ENCODE assay signal across 17 cellular contexts in genomic region chr20:1876217-1876921, GRCh38. TPM values are rescaled to one million over a fixed set of nuclear protein-coding genes. Genes with fewer than 3 reads are reported as not detected.
DNase-seq lines count a peak whose midpoint lies in the region; ATAC-seq and TF ChIP-seq lines count a peak whose summit lies in the region.
"Had no signal": no experiment of that assay in that cellular context is flagged by ENCODE, and none has a peak within 500 bp of the region (broad histone marks: within the 10 kb centered on the region; RNA-seq: fewer than 3 reads in every experiment).

No MANE protein-coding gene starts in this region.

- H4K5ac ChIP-seq in H9 (ENCODE audit: insufficient read length, low read depth, low read length), result no peak overlapping the region

- POLR2A ChIA-PET in activated CD8-positive, alpha-beta T cell treated with anti-CD3 and anti-CD28 coated beads for 36 hours (lab: Charles Lee), result no interaction called here
- POLR2A ChIA-PET in activated CD8-positive, alpha-beta T cell treated with anti-CD3 and anti-CD28 coated beads, Interleukin-2, amount 10 ng/mL, durations not matched to agents 7 days and 5 days (lab: Charles Lee), result no interaction called here

- in situ Hi-C loops in SK-MEL-5 (cut with HindIII; ENCODE audit: low pct_unique_long_range_greater_than_20kb, low sequenced_read_pairs), result no loop called here

- no peak overlapping the region for H2BK120ac ChIP-seq in H9 (ENCODE audit: low read depth, low read length, poor library complexity, severe bottlenecking)

- WGBS in H9 (ENCODE audit: extremely low coverage, insufficient read length, low lambda C conversion rate), result no CpG with 5 or more reads among the region's 7 CpGs

- TF ChIP-seq CTCF in activated CD8-positive, alpha-beta T cell treated with anti-CD3 and anti-CD28 coated beads for 36 hours (IDR thresholded peaks at IDR 0.05), result no peak
- TF ChIP-seq CTCF in neutrophil (IDR thresholded peaks at IDR 0.05) (no peak), H9 (conservative IDR thresholded peaks at IDR 0.05) (no peak)

- H3K79me2 ChIP-seq in H9 (ENCODE audit: insufficient read depth, low read length), result no peaks in the 10 kb centered on the region

- no peak overlapping the region for H3K18ac ChIP-seq in H9 (ENCODE audit: insufficient read length, low read depth, low read length)

- H3T11ph ChIP-seq in H9 (ENCODE audit: low read length), result no peak overlapping the region

- H3K14ac ChIP-seq in H9 (ENCODE audit: insufficient read depth, low read length), result no peak overlapping the region

- H3K27ac ChIP-seq in neutrophil, result peak overlapping the region; percentile 82
- H3K27ac ChIP-seq in H9 (ENCODE audit: insufficient read length, low read depth, low read length), result no peak overlapping the region
- H3K27ac ChIP-seq: lower lobe of right lung, SJCRH30 had no signal

- no peak overlapping the region for H3K4me3 Mint-ChIP-seq in activated CD8-positive, alpha-beta T cell treated with anti-CD3 and anti-CD28 coated beads for 36 hours
- no peak overlapping the region for H3K4me3 Mint-ChIP-seq in activated CD8-positive, alpha-beta T cell treated with anti-CD3 and anti-CD28 coated beads, Interleukin-2, amount 10 ng/mL, durations not matched to agents 7 days and 5 days
- no peak overlapping the region for H3K4me3 Mint-ChIP-seq in effector memory CD8-positive, alpha-beta T cell
- no peak overlapping the region for H3K4me3 Mint-ChIP-seq in H9
- H3K4me3 Mint-ChIP-seq: activated naive CD4-positive, alpha-beta T cell treated with anti-CD3 and anti-CD28 coated beads, Interleukin-2, amount 10 ng/mL, durations not matched to agents 7 days and 5 days; naive thymus-derived CD4-positive, alpha-beta T cell; T-helper 2 cell treated with Interferon-gamma antibody and Interleukin-4, amounts not matched to agents 5 μg/mL and 100 μg/mL, for 36 hours had no signal

- H3K27ac Mint-ChIP-seq in activated CD8-positive, alpha-beta T cell treated with anti-CD3 and anti-CD28 coated beads for 36 hours, result no peak overlapping the region
- H3K27ac Mint-ChIP-seq in activated CD8-positive, alpha-beta T cell treated with anti-CD3 and anti-CD28 coated beads, Interleukin-2, amount 10 ng/mL, durations not matched to agents 7 days and 5 days, result no peak overlapping the region
- no peak overlapping the region for H3K27ac Mint-ChIP-seq in effector memory CD8-positive, alpha-beta T cell
- no peak overlapping the region for H3K27ac Mint-ChIP-seq in H9
- H3K27ac Mint-ChIP-seq: activated naive CD4-positive, alpha-beta T cell treated with anti-CD3 and anti-CD28 coated beads, Interleukin-2, amount 10 ng/mL, durations not matched to agents 7 days and 5 days; naive thymus-derived CD4-positive, alpha-beta T cell; T-helper 2 cell treated with Interferon-gamma antibody and Interleukin-4, amounts not matched to agents 5 μg/mL and 100 μg/mL, for 36 hours had no signal

- H3K36me3 Mint-ChIP-seq in activated CD8-positive, alpha-beta T cell treated with anti-CD3 and anti-CD28 coated beads for 36 hours (ENCODE audit: low read depth), result no peaks in the 10 kb centered on the region
- no peaks in the 10 kb centered on the region for H3K36me3 Mint-ChIP-seq in activated CD8-positive, alpha-beta T cell treated with anti-CD3 and anti-CD28 coated beads, Interleukin-2, amount 10 ng/mL, durations not matched to agents 7 days and 5 days (ENCODE audit: low read depth)
- no peaks in the 10 kb centered on the region for H3K36me3 Mint-ChIP-seq in effector memory CD8-positive, alpha-beta T cell (ENCODE audit: insufficient read depth)
- H3K36me3 Mint-ChIP-seq in H9 (ENCODE audit: insufficient read depth in 1 of 3, low read depth in 3 of 3), result no peaks in the 10 kb centered on the region
- H3K36me3 Mint-ChIP-seq: activated naive CD4-positive, alpha-beta T cell treated with anti-CD3 and anti-CD28 coated beads, Interleukin-2, amount 10 ng/mL, durations not matched to agents 7 days and 5 days; naive thymus-derived CD4-positive, alpha-beta T cell had no signal

- intact Hi-C loops in activated CD8-positive, alpha-beta T cell treated with anti-CD3 and anti-CD28 coated beads for 36 hours (cut with micrococcal nuclease), result no loop called here

- no peak overlapping the region for H2BK15ac ChIP-seq in H9 (ENCODE audit: low read depth, low read length)

- no peak overlapping the region for H3K4ac ChIP-seq in H9 (ENCODE audit: low read depth, low read length)

- H3K23me2 ChIP-seq in H9 (ENCODE audit: insufficient read length, low read depth, low read length, poor library complexity, severe bottlenecking), result no peaks in the 10 kb centered on the region

- H4K8ac ChIP-seq in H9 (replicated peaks; ENCODE audit: insufficient read length, low read depth, low read length), result no peak overlapping the region

- H3K27me3 Mint-ChIP-seq in activated CD8-positive, alpha-beta T cell treated with anti-CD3 and anti-CD28 coated beads for 36 hours, result peaks cover 6% of the 10 kb centered on the region
- H3K27me3 Mint-ChIP-seq in activated CD8-positive, alpha-beta T cell treated with anti-CD3 and anti-CD28 coated beads, Interleukin-2, amount 10 ng/mL, durations not matched to agents 7 days and 5 days (ENCODE audit: low read depth), result peaks cover 2% of the 10 kb centered on the region
- H3K27me3 Mint-ChIP-seq in effector memory CD8-positive, alpha-beta T cell, result peaks cover 11 to 44% of the 10 kb centered on the region in 2 donors
- peaks cover 13% of the 10 kb centered on the region for H3K27me3 Mint-ChIP-seq in H9 (ENCODE audit: low read depth)

- no peak overlapping the region for H3K56ac ChIP-seq in H9 (ENCODE audit: insufficient read length, low read depth, low read length)

- H3K23ac ChIP-seq in H9 (ENCODE audit: insufficient read length, low read depth, low read length), result no peak overlapping the region

- H3K9ac ChIP-seq in H9 (ENCODE audit: extremely low read depth, insufficient read length, low read length), result no peak overlapping the region

- peaks cover 9% of the 10 kb centered on the region for H3K36me3 ChIP-seq in neutrophil
- H3K36me3 ChIP-seq: lower lobe of right lung, SJCRH30 had no signal

- ATAC-seq in activated CD8-positive, alpha-beta T cell treated with anti-CD3 and anti-CD28 coated beads for 36 hours, result no peak
- ATAC-seq in activated CD8-positive, alpha-beta T cell treated with anti-CD3 and anti-CD28 coated beads, Interleukin-2, amount 10 ng/mL, durations not matched to agents 7 days and 5 days, result no peak
- ATAC-seq in GM21717 (IDR thresholded peaks at IDR 0.05; ENCODE audit: unreplicated experiment), result no peak
- ATAC-seq in effector memory CD8-positive, alpha-beta T cell (replicated peaks), result no peak
- ATAC-seq: GM12878 had no signal

- H2BK5ac ChIP-seq in H9 (ENCODE audit: insufficient read length, low read length), result no peak overlapping the region

- H3K9me3 ChIP-seq in neutrophil, result no peaks in the 10 kb centered on the region
- H3K9me3 ChIP-seq in H9 (ENCODE audit: control insufficient read depth, low read depth, low read length), result no peaks in the 10 kb centered on the region
- H3K9me3 ChIP-seq: lower lobe of right lung, SJCRH30 had no signal

- no peak overlapping the region for H4K91ac ChIP-seq in H9 (ENCODE audit: insufficient read length, low read depth, low read length)

- CTCF ChIA-PET in activated CD8-positive, alpha-beta T cell treated with anti-CD3 and anti-CD28 coated beads for 36 hours (lab: Charles Lee), result no interaction called here
- CTCF ChIA-PET in activated CD8-positive, alpha-beta T cell treated with anti-CD3 and anti-CD28 coated beads, Interleukin-2, amount 10 ng/mL, durations not matched to agents 7 days and 5 days (lab: Charles Lee), result no interaction called here

- no peak overlapping the region for H2AFZ ChIP-seq in H9 (ENCODE audit: low read length)

- H3K4me2 ChIP-seq in H9 (ENCODE audit: insufficient read depth, insufficient read length, low read length), result no peak overlapping the region

- no peak overlapping the region for H2BK20ac ChIP-seq in H9 (ENCODE audit: low read depth, low read length, poor library complexity, severe bottlenecking)

- no peak overlapping the region for H2BK12ac ChIP-seq in H9 (ENCODE audit: insufficient read length, low read depth, low read length)

- no peaks in the 10 kb centered on the region for H4K20me1 ChIP-seq in H9 (ENCODE audit: control insufficient read depth, insufficient read depth, insufficient read length)

- peak; percentile 16 for DNase-seq in activated CD8-positive, alpha-beta T cell treated with anti-CD3 and anti-CD28 coated beads for 36 hours
- DNase-seq in activated CD8-positive, alpha-beta T cell treated with anti-CD3 and anti-CD28 coated beads, Interleukin-2, amount 10 ng/mL, durations not matched to agents 7 days and 5 days, result no peak
- peak in 2 of 3 experiments; percentile 78 to 90 for DNase-seq in NCI-H1417 (lab: John Stamatoyannopoulos, UW)
- DNase-seq in SK-MEL-5 (ENCODE audit: low read depth, low spot score), result peak; percentile 49
- DNase-seq in effector memory CD8-positive, alpha-beta T cell, result no peak
- DNase-seq in H9, result no peak
- DNase-seq: activated naive CD4-positive, alpha-beta T cell treated with anti-CD3 and anti-CD28 coated beads, Interleukin-2, amount 10 ng/mL, durations not matched to agents 7 days and 5 days; GDM1; lower lobe of right lung; NCI-H1048; stimulated activated CD4-positive, alpha-beta T cell treated with anti-CD3 and anti-CD28 coated beads, Interleukin-2, amount 100 ng/mL, for 48 hours had no signal

- H3K79me1 ChIP-seq in H9 (ENCODE audit: insufficient read depth, low read depth, low read length, poor library complexity, severe bottlenecking), result no peaks in the 10 kb centered on the region

- H3K27me3 ChIP-seq in neutrophil (no peaks in the 10 kb centered on the region), H9 (ENCODE audit: insufficient read depth, low read length) (no peaks in the 10 kb centered on the region)

- H2AK5ac ChIP-seq in H9 (ENCODE audit: insufficient read length, low read length), result no peak overlapping the region

- no peaks in the 10 kb centered on the region for H3K9me3 Mint-ChIP-seq in activated CD8-positive, alpha-beta T cell treated with anti-CD3 and anti-CD28 coated beads for 36 hours
- no peaks in the 10 kb centered on the region for H3K9me3 Mint-ChIP-seq in activated CD8-positive, alpha-beta T cell treated with anti-CD3 and anti-CD28 coated beads, Interleukin-2, amount 10 ng/mL, durations not matched to agents 7 days and 5 days (ENCODE audit: insufficient read depth)
- no peaks in the 10 kb centered on the region for H3K9me3 Mint-ChIP-seq in effector memory CD8-positive, alpha-beta T cell
- peaks cover 0 to 6% of the 10 kb centered on the region in 2 experiments; a peak in 3 of 5 replicates for H3K9me3 Mint-ChIP-seq in H9
- H3K9me3 Mint-ChIP-seq: activated naive CD4-positive, alpha-beta T cell treated with anti-CD3 and anti-CD28 coated beads, Interleukin-2, amount 10 ng/mL, durations not matched to agents 7 days and 5 days; T-helper 2 cell treated with Interferon-gamma antibody and Interleukin-4, amounts not matched to agents 5 μg/mL and 100 μg/mL, for 36 hours had no signal

- no peaks in the 10 kb centered on the region for H3K4me1 Mint-ChIP-seq in activated CD8-positive, alpha-beta T cell treated with anti-CD3 and anti-CD28 coated beads for 36 hours (ENCODE audit: low read depth)
- H3K4me1 Mint-ChIP-seq in activated CD8-positive, alpha-beta T cell treated with anti-CD3 and anti-CD28 coated beads, Interleukin-2, amount 10 ng/mL, durations not matched to agents 7 days and 5 days (ENCODE audit: low read depth), result no peaks in the 10 kb centered on the region
- H3K4me1 Mint-ChIP-seq in effector memory CD8-positive, alpha-beta T cell (ENCODE audit: low read depth in 2 of 2), result no peaks in the 10 kb centered on the region
- H3K4me1 Mint-ChIP-seq in H9, result peaks cover 11 to 20% of the 10 kb centered on the region in 2 experiments
- H3K4me1 Mint-ChIP-seq: activated naive CD4-positive, alpha-beta T cell treated with anti-CD3 and anti-CD28 coated beads, Interleukin-2, amount 10 ng/mL, durations not matched to agents 7 days and 5 days had no signal

- H3K4me1 ChIP-seq in neutrophil (ENCODE audit: control insufficient read depth in 1 of 2, insufficient read depth in 1 of 2, low read depth in 1 of 2, low read length in 1 of 2), result peaks cover 77 to 78% of the 10 kb centered on the region in 2 experiments
- no peaks in the 10 kb centered on the region for H3K4me1 ChIP-seq in H9 (ENCODE audit: insufficient read depth, low read length)
- H3K4me1 ChIP-seq: SJCRH30 had no signal

- no peak overlapping the region for H3K4me3 ChIP-seq in neutrophil (ENCODE audit: low read depth in 1 of 2, low read length in 1 of 2)
- H3K4me3 ChIP-seq: GM12878, lower lobe of right lung, SJCRH30 had no signal

RNA-seq across cellular contexts. Expression of gene SIRPA, which starts 18.8 kb away (rescaled TPM):
- total RNA-seq in activated CD8-positive, alpha-beta T cell treated with anti-CD3 and anti-CD28 coated beads for 36 hours, result under 1 TPM; 0.09 TPM
- total RNA-seq in activated CD8-positive, alpha-beta T cell treated with anti-CD3 and anti-CD28 coated beads, Interleukin-2, amount 10 ng/mL, durations not matched to agents 7 days and 5 days, result not detected
- total RNA-seq in SK-MEL-5 (2014; rRNA removed; shearing (Covaris generic)), result 67.8 and 74.7 TPM in 2 replicates
- 274 and 332 TPM in 2 replicates for polyA plus RNA-seq in SK-MEL-5 (2015; cell fraction: cytosol; rRNA removed)
- polyA plus RNA-seq in SK-MEL-5 (2015; cell fraction: nucleus; rRNA removed), result 102 and 109 TPM in 2 replicates
- total RNA-seq in H9 (2021), result 5.8 and 6.0 TPM in 2 replicates
- polyA plus RNA-seq: naive thymus-derived CD4-positive, alpha-beta T cell had no signal

Comparison
In these comparisons a context has a peak if more than half of its experiments do, and no peak if none do; other contexts are left out.
1. DNase-seq: peak in activated CD8-positive, alpha-beta T cell treated with anti-CD3 and anti-CD28 coated beads for 36 hours (single experiment), NCI-H1417 (2 of 3) and SK-MEL-5 (single experiment); none in activated CD8-positive, alpha-beta T cell treated with anti-CD3 and anti-CD28 coated beads, Interleukin-2, amount 10 ng/mL, durations not matched to agents 7 days and 5 days (single experiment), effector memory CD8-positive, alpha-beta T cell (0 of 3) and H9 (single experiment).